Comparison of ENCODE assay signal across 8 cellular contexts in genomic region chr9:37485389-37486255, GRCh38. TPM values are rescaled to one million over a fixed set of nuclear protein-coding genes. Genes with fewer than 3 reads are reported as not detected.
A peak's percentile ranks its signal among the peaks of the same experiment; 100 is the strongest.
DNase-seq lines count a peak whose midpoint lies in the region; ATAC-seq and TF ChIP-seq lines count a peak whose summit lies in the region.

A gene with protein sequence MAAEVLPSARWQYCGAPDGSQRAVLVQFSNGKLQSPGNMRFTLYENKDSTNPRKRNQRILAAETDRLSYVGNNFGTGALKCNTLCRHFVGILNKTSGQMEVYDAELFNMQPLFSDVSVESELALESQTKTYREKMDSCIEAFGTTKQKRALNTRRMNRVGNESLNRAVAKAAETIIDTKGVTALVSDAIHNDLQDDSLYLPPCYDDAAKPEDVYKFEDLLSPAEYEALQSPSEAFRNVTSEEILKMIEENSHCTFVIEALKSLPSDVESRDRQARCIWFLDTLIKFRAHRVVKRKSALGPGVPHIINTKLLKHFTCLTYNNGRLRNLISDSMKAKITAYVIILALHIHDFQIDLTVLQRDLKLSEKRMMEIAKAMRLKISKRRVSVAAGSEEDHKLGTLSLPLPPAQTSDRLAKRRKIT (plus strand): TSS chr9:37485948. CDS start chr9:37486048, 100 bp downstream.

- no peaks in the 10 kb centered on the region for H3K9me3 ChIP-seq in left lung

- peak within 1 kb of the TSS; percentile 55 to 65 for H3K4me3 ChIP-seq in left lung

- H3K36me3 ChIP-seq in left lung: peaks cover 0 to 19% of the 10 kb centered on the region in 2 donors

- intact Hi-C loops in left lung (cut with DNase I): no loop called here

- DNase-seq in NCI-H748 (lab: John Stamatoyannopoulos, UW; ENCODE audit: unreplicated experiment) (peak; percentile 97), dedifferentiated amniotic fluid mesenchymal stem cell (ENCODE audit: extremely low spot score) (peak; percentile 86), left lung (peak; percentile 96 to 99)
- peak; percentile 95 for DNase-seq in activated CD4-positive, alpha-beta T cell treated with anti-CD3 and anti-CD28 coated beads, Interleukin-2, amount 50 U/mL, for 1 hour
- DNase-seq in stimulated activated CD4-positive, alpha-beta T cell treated with anti-CD3 and anti-CD28 coated beads, Interleukin-2, amount 100 ng/mL, for 4 hours (ENCODE audit: low read depth): peak; percentile 94

- peak; percentile 94 for ATAC-seq in GM19372 (IDR thresholded peaks at IDR 0.05; ENCODE audit: low read depth, unreplicated experiment)
- peak; percentile 95 for ATAC-seq in HG03521 (IDR thresholded peaks at IDR 0.05; ENCODE audit: unreplicated experiment)
- peak; percentile 99 for ATAC-seq in left lung

- peaks cover 0 to 14% of the 10 kb centered on the region in 2 donors for H3K27me3 ChIP-seq in left lung

- TF ChIP-seq CTCF in C4-2B (conservative IDR thresholded peaks at IDR 0.05) (no peak), left lung (IDR thresholded peaks at IDR 0.05) (no peak)

- peaks cover 17 to 22% of the 10 kb centered on the region in 2 donors for H3K4me1 ChIP-seq in left lung

- H3K27ac ChIP-seq in C4-2B: peak within 1 kb of the TSS; percentile 84
- peak within 1 kb of the TSS; percentile 47 to 66 for H3K27ac ChIP-seq in left lung

RNA-seq across cellular contexts. Expression of the gene that starts here (rescaled TPM):
- 10 to 100 TPM; 14.3 to 21.3 TPM for total RNA-seq in left lung

Comparison
In these comparisons a context has a peak if more than half of its experiments do, and no peak if none do; other contexts are left out.
1. Peak in every context shown above with its lines: DNase-seq, ATAC-seq, H3K4me3 ChIP-seq and H3K27ac ChIP-seq.